Comparison of ENCODE assay signal across 8 cellular contexts in genomic region chr20:34022154-34022842, GRCh38. TPM values are rescaled to one million over a fixed set of nuclear protein-coding genes. Genes with fewer than 3 reads are reported as not detected.
A peak's percentile ranks its signal among the peaks of the same experiment; 100 is the strongest.
DNase-seq lines count a peak whose midpoint lies in the region; ATAC-seq and TF ChIP-seq lines count a peak whose summit lies in the region.

No MANE protein-coding gene starts in this region.

- H3K36me3 Mint-ChIP-seq in MCF 10A (ENCODE audit: insufficient read depth, unreplicated experiment) (no peaks in the 10 kb centered on the region), glutamatergic neuron (ENCODE audit: unreplicated experiment) (no peaks in the 10 kb centered on the region)

- ATAC-seq in HG03097 (IDR thresholded peaks at IDR 0.05; ENCODE audit: low FRiP score, unreplicated experiment): peak; percentile 44

- intact Hi-C loops in MCF 10A (cut with micrococcal nuclease) (loop anchor here (1.0 kb wide), 2 partner anchors 89 to 161 kb away; no protein-coding TSS in a partner anchor), breast epithelium (cut with DNase I; ENCODE audit: low total_unique reads) (no loop called here)

- no peak overlapping the region for H3K27ac Mint-ChIP-seq in MCF 10A (ENCODE audit: low read depth, unreplicated experiment)
- peak overlapping the region; percentile 18 for H3K27ac Mint-ChIP-seq in glutamatergic neuron (ENCODE audit: unreplicated experiment)

- no TSS peak for BruUV-seq in MCF 10A (replicated peaks; lab: Mats Ljungman, UMichigan)

- peak; percentile 45 for DNase-seq in MCF 10A (ENCODE audit: unreplicated experiment)
- DNase-seq in breast epithelium (ENCODE audit: low spot score in 2 of 2): no peak
- peak; percentile 47 for DNase-seq in SK-N-DZ (ENCODE audit: low spot score)
- DNase-seq in glutamatergic neuron: no peak
- DNase-seq in tibial nerve (ENCODE audit: low spot score in 2 of 2): no peak
- DNase-seq in occipital lobe (lab: John Stamatoyannopoulos, UW): no peak
- no peak for DNase-seq in stimulated activated CD4-positive, alpha-beta T cell treated with anti-CD3 and anti-CD28 coated beads, Interleukin-2, amount 100 ng/mL, for 24 hours

- peaks cover 29% of the 10 kb centered on the region for H3K4me1 Mint-ChIP-seq in MCF 10A (ENCODE audit: insufficient read depth, unreplicated experiment)
- peaks cover 56% of the 10 kb centered on the region for H3K4me1 Mint-ChIP-seq in glutamatergic neuron (ENCODE audit: low read depth, unreplicated experiment)

- no peaks in the 10 kb centered on the region for H3K9me3 Mint-ChIP-seq in MCF 10A (ENCODE audit: unreplicated experiment)
- peaks cover 11% of the 10 kb centered on the region for H3K9me3 Mint-ChIP-seq in glutamatergic neuron (ENCODE audit: unreplicated experiment)

- POLR2A ChIA-PET in MCF 10A (lab: Yijun Ruan, JAX): interaction anchor here (1.1 to 1.6 kb wide), 2 partner anchors 29 to 302 kb away, joined by 3 to 6 read pairs; partner anchors contain the start of gene PXMP4

- H3K27ac ChIP-seq in breast epithelium (no peak overlapping the region), tibial nerve (no peak overlapping the region)

- H3K27me3 ChIP-seq in breast epithelium: no peaks in the 10 kb centered on the region
- no peaks in the 10 kb centered on the region for H3K27me3 ChIP-seq in tibial nerve

- no peak for TF ChIP-seq EP300 in tibial nerve (IDR thresholded peaks at IDR 0.05)

- H3K27me3 Mint-ChIP-seq in MCF 10A (ENCODE audit: insufficient read depth, unreplicated experiment) (no peaks in the 10 kb centered on the region), glutamatergic neuron (ENCODE audit: unreplicated experiment) (no peaks in the 10 kb centered on the region)

- H3K36me3 ChIP-seq in breast epithelium (no peaks in the 10 kb centered on the region), tibial nerve (no peaks in the 10 kb centered on the region)

- whole genome bisulfite sequencing in tibial nerve, 2 donors: 72 to 75% methylated on average over 4 of the region's 4 CpGs

- H3K9me3 ChIP-seq in breast epithelium: no peaks in the 10 kb centered on the region
- no peaks in the 10 kb centered on the region for H3K9me3 ChIP-seq in tibial nerve

- CTCF ChIA-PET in MCF 10A (lab: Yijun Ruan, JAX): interaction anchor here (0.6 to 1.5 kb wide), 4 partner anchors 29 to 76 kb away, joined by 3 to 5 read pairs (median 3); partner anchors contain the start of gene RALY

- no peak overlapping the region for H3K4me3 ChIP-seq in breast epithelium
- H3K4me3 ChIP-seq in tibial nerve: no peak overlapping the region

- no peak for TF ChIP-seq POLR2A in breast epithelium (IDR thresholded peaks at IDR 0.05)
- no peak for TF ChIP-seq POLR2A in tibial nerve (IDR thresholded peaks at IDR 0.05)

- peak; percentile 32 for TF ChIP-seq CTCF in MCF 10A (IDR thresholded peaks at IDR 0.05; ENCODE audit: unreplicated experiment)
- TF ChIP-seq CTCF in breast epithelium (IDR thresholded peaks at IDR 0.05): no peak
- TF ChIP-seq CTCF in glutamatergic neuron (IDR thresholded peaks at IDR 0.05; ENCODE audit: partially characterized antibody, unreplicated experiment): peak; percentile 34
- no peak for TF ChIP-seq CTCF in tibial nerve (IDR thresholded peaks at IDR 0.05)

- H3K4me3 Mint-ChIP-seq in MCF 10A (ENCODE audit: unreplicated experiment) (no peak overlapping the region), glutamatergic neuron (ENCODE audit: unreplicated experiment) (no peak overlapping the region)

- H3K4me1 ChIP-seq in breast epithelium: no peaks in the 10 kb centered on the region
- peaks cover 0 to 73% (median 36%) of the 10 kb centered on the region in 4 donors for H3K4me1 ChIP-seq in tibial nerve

RNA-seq across cellular contexts. Expression of gene RALY, which starts 28.6 kb away (rescaled TPM):
- total RNA-seq in MCF 10A (2022): 113 and 120 TPM in 2 replicates
- total RNA-seq in breast epithelium: 100 to 1,000 TPM in 1 of 3 donors, 10 to 100 TPM in 2; 73.5 to 120 (median 96.4) TPM
- polyA plus RNA-seq in SK-N-DZ (2014; cell fraction: cytosol; rRNA removed): 289 and 292 TPM in 2 replicates
- polyA plus RNA-seq in SK-N-DZ (2014; cell fraction: nucleus; rRNA removed): 165 and 174 TPM in 2 replicates
- total RNA-seq in glutamatergic neuron (ENCODE audit: unreplicated experiment): 234 TPM
- total RNA-seq in tibial nerve: 100 to 1,000 TPM in 1 of 4 donors, 10 to 100 TPM in 3; 69.1 to 107 (median 96.4) TPM
- 56.8 TPM for total RNA-seq in occipital lobe

Comparison
In these comparisons a context has a peak if more than half of its experiments do, and no peak if none do; other contexts are left out.
1. DNase-seq: peak in MCF 10A (single experiment) and SK-N-DZ (single experiment); none in breast epithelium (0 of 2), glutamatergic neuron (single experiment), tibial nerve (0 of 2), occipital lobe (single experiment) and stimulated activated CD4-positive, alpha-beta T cell treated with anti-CD3 and anti-CD28 coated beads, Interleukin-2, amount 100 ng/mL, for 24 hours (0 of 2).
2. CTCF ChIP-seq: peak in MCF 10A (single experiment) and glutamatergic neuron (single experiment); none in breast epithelium (0 of 3) and tibial nerve (0 of 5).